ENCODE assay signal across 1 cellular context in the genomic region with DNA sequence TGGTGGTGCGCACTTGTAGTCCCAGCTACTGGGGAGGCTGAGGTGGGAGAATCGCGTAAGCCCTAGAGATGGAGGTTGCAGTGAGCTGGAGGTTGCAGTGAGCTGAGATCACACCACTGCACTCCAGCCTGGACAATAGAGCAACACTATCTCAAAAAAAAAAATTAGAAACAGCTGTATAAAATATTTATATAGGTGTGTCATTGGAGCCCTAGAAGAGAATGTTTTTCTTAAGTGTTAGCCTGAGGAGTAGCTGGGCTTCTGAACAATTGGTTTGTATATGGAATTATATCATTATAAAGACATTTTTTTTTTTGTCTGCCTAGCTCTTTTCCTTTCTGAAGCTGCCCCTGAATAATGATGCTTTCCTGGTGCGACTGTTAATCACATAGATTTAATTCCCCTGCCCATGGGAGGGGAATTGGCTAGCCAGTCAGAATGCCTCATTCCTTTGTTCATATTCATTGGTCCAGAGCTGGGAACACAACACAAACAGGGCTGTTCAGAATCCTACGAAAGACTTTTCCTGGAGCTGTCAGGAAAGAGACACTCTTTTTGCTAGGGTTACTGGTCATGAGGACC.
TF ChIP-seq lines count a peak whose summit lies in the region.

No MANE protein-coding gene starts in this region.

TF ChIP-seq in IMR-90, 13 proteins besides CTCF, POLR2A, EP300 and RAD21:
- TF ChIP-seq SMC3 (IDR thresholded peaks at IDR 0.05; ENCODE audit: low read depth, low read length) (no peak), CHD1 (IDR thresholded peaks at IDR 0.05; ENCODE audit: low read depth, low read length) (no peak), RCOR1 (IDR thresholded peaks at IDR 0.05; ENCODE audit: insufficient replicate concordance, low read length) (no peak), NFE2L2 (IDR thresholded peaks at IDR 0.05; ENCODE audit: low read depth, low read length) (no peak), FOS (IDR thresholded peaks at IDR 0.05; ENCODE audit: low read depth, low read length) (no peak), MAZ (IDR thresholded peaks at IDR 0.05; ENCODE audit: borderline replicate concordance, low read depth, low read length) (no peak), RFX5 (IDR thresholded peaks at IDR 0.05; ENCODE audit: low read depth, low read length) (no peak), MAFK (IDR thresholded peaks at IDR 0.05; ENCODE audit: low read depth, low read length) (no peak), BHLHE40 (IDR thresholded peaks at IDR 0.05; ENCODE audit: low read depth, low read length) (no peak), CEBPB (IDR thresholded peaks at IDR 0.05; ENCODE audit: low read depth, low read length) (no peak)
- TF ChIP-seq, protein P1, sequence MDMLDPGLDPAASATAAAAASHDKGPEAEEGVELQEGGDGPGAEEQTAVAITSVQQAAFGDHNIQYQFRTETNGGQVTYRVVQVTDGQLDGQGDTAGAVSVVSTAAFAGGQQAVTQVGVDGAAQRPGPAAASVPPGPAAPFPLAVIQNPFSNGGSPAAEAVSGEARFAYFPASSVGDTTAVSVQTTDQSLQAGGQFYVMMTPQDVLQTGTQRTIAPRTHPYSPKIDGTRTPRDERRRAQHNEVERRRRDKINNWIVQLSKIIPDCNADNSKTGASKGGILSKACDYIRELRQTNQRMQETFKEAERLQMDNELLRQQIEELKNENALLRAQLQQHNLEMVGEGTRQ (IDR thresholded peaks at IDR 0.05; ENCODE audit: low read depth, low read length): no peak
